In genomic region chr15:55196458-55197361, GRCh38 we compare ENCODE assay signal across 8 cellular contexts. TPM values are rescaled to one million over a fixed set of nuclear protein-coding genes. Genes with fewer than 3 reads are reported as not detected.
DNase-seq lines count a peak whose midpoint lies in the region; ATAC-seq, FAIRE-seq and TF ChIP-seq lines count a peak whose summit lies in the region.

RSL24D1 (minus strand) TSS chr15:55196941; CDS start chr15:55196890, 51 bp downstream.

- peak; percentile 45 to 67 (median 48) for TF ChIP-seq CTCF in keratinocyte (optimal IDR thresholded peaks at IDR 0.05 in 1 of 3, IDR thresholded peaks at IDR 0.05 in 1 of 3, conservative IDR thresholded peaks at IDR 0.05 in 1 of 3; ENCODE audit: extremely low read depth in 1 of 3, insufficient read depth in 2 of 3, low read length in 3 of 3)

- DNase-seq in AML-193 (lab: John Stamatoyannopoulos, UW) (peak; percentile 94 to 96), NCI-H446 (lab: John Stamatoyannopoulos, UW) (peak; percentile 93 to 96), cerebellum (ENCODE audit: low spot score) (peak; percentile 94), keratinocyte (ENCODE audit: low read depth, low spot score) (peak; percentile 87)
- peak; percentile 86 to 90 for DNase-seq in stimulated activated CD4-positive, alpha-beta T cell treated with anti-CD3 and anti-CD28 coated beads, Interleukin-15, amount 100 ng/mL, for 1 hour (ENCODE audit: low read depth in 1 of 2, low spot score in 1 of 2)

- peak within 1 kb of the TSS; percentile 89 to 96 (median 95) for H3K4me3 ChIP-seq in keratinocyte (ENCODE audit: control insufficient read depth in 2 of 3, extremely low read depth in 1 of 3, insufficient read depth in 2 of 3, low read depth in 1 of 3, low read length in 3 of 3)

- FAIRE-seq in keratinocyte (lab: Jason Lieb, UNC): peak; percentile 94

- no peaks in the 10 kb centered on the region for H3K27me3 ChIP-seq in keratinocyte (ENCODE audit: control insufficient read depth, extremely low read depth, insufficient read depth, low read length)

- peak; percentile 95 for ATAC-seq in GM19035 (IDR thresholded peaks at IDR 0.05; ENCODE audit: unreplicated experiment)
- peak; percentile 95 for ATAC-seq in HG03354 (IDR thresholded peaks at IDR 0.05; ENCODE audit: poor library complexity, severe bottlenecking, unreplicated experiment)
- peak; percentile 97 to 98 for ATAC-seq in activated CD4-positive, CD25-positive, alpha-beta regulatory T cell treated with anti-CD3 and anti-CD28 coated beads, Interleukin-2, amount 50 U/mL, for 24 hours

- H3K9me3 ChIP-seq in keratinocyte (ENCODE audit: control insufficient read depth, low read depth, low read length): no peaks in the 10 kb centered on the region

- H3K9ac ChIP-seq in keratinocyte (ENCODE audit: control insufficient read depth, extremely low read depth, insufficient read depth, low read length): peak within 1 kb of the TSS; percentile 97

- dilution Hi-C loops in keratinocyte (cut with MboI; ENCODE audit: extremely low pct_ligation_motif_present, low sequenced_read_pairs): no loop called here

- no peaks in the 10 kb centered on the region for H3K9me1 ChIP-seq in keratinocyte (ENCODE audit: control insufficient read depth, extremely low read depth, insufficient read depth, low read length)

- H3K36me3 ChIP-seq in keratinocyte (ENCODE audit: control insufficient read depth in 2 of 2, extremely low read depth in 1 of 2, insufficient read depth in 2 of 2, low read length in 2 of 2): peaks cover 6 to 11% of the 10 kb centered on the region in 2 experiments

- peaks cover 16% of the 10 kb centered on the region for H3K4me1 ChIP-seq in keratinocyte (ENCODE audit: control insufficient read depth, extremely low read depth, insufficient read depth, low read length)

- peak within 1 kb of the TSS; percentile 92 for H3K4me2 ChIP-seq in keratinocyte (ENCODE audit: control insufficient read depth, extremely low read depth, insufficient read depth, low read depth, low read length)

- H2AFZ ChIP-seq in keratinocyte (ENCODE audit: control insufficient read depth, low read length): peak within 1 kb of the TSS; percentile 97

- H4K20me1 ChIP-seq in keratinocyte (ENCODE audit: control insufficient read depth, extremely low read depth, insufficient read depth, low read length): peaks cover 5% of the 10 kb centered on the region

- peak within 1 kb of the TSS; percentile 97 for H3K27ac ChIP-seq in keratinocyte (ENCODE audit: control insufficient read depth, insufficient read depth, low read length)

- peaks cover 49% of the 10 kb centered on the region for H3K79me2 ChIP-seq in keratinocyte (ENCODE audit: control insufficient read depth, insufficient read depth, low read length)

RNA-seq across cellular contexts. Expression of gene RSL24D1, which starts in this region (rescaled TPM):
- 54.8 TPM for total RNA-seq in cerebellum
- 38.5 to 99.9 TPM (median 46.6 TPM) in 3 replicates for polyA plus RNA-seq in keratinocyte
- polyA plus RNA-seq in keratinocyte (2011; ENCODE audit: low read depth): 451 TPM
- polyA plus RNA-seq in keratinocyte (2011; cell fraction: cytosol; rRNA removed): 48.3 and 83.7 TPM in 2 replicates
- 19.8 and 32.2 TPM in 2 replicates for polyA plus RNA-seq in keratinocyte (2011; cell fraction: nucleus; rRNA removed)
- 72.9 and 91.6 TPM in 2 replicates for polyA plus RNA-seq in keratinocyte (2012; ENCODE audit: low replicate concordance)
- 2.7 to 19.6 TPM (median 9.4 TPM) in 3 replicates for polyA minus RNA-seq in keratinocyte
- polyA minus RNA-seq in keratinocyte (2011; cell fraction: cytosol; rRNA and poly(A)+ RNA removed): 13.6 TPM
- 8.1 and 17.8 TPM in 2 replicates for polyA minus RNA-seq in keratinocyte (2011; cell fraction: nucleus; rRNA and poly(A)+ RNA removed)

Comparison
In these comparisons a context has a peak if more than half of its experiments do, and no peak if none do; other contexts are left out.
1. Peak in every context shown above with its lines: DNase-seq, ATAC-seq, H3K4me3 ChIP-seq and H3K27ac ChIP-seq.